ENCODE assay signal across 12 cellular contexts in the genomic region with DNA sequence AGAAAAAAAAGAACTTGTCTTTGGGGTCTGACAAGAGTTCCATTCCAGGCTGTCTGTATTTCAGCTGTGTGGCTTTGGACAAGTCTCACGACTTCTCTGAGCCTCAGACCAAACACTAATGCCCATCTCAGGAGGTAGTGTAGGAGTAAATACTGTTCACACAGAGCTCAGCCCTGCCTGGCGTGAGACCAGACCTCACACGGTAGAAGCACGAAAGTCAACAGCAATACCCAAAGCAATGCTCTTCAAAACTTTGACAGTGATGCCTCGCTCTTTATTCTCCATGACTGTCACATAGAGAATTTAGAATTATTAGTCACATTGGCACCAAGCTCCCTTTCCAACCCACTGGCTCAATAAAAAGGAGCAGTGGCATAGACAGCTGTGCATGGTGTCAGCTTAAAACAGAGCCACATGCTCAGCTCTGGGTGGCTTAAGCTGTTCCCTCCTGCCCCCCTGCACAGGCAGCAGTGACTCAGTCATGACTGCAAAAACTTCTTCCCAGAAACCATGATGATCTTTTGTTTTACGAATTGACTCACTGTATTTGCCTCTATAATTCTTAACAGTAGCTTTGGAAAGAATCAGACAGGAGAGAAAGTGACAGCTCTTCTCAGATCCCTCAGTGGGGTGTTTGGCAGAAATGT.
DNase-seq lines count a peak whose midpoint lies in the region; ATAC-seq and TF ChIP-seq lines count a peak whose summit lies in the region.
"Had no signal": no experiment of that assay in that cellular context is flagged by ENCODE, and none has a peak within 500 bp of the region (broad histone marks: within the 10 kb centered on the region; RNA-seq: fewer than 3 reads in every experiment).

No MANE protein-coding gene starts in this region.

- H3F3A ChIP-seq in GM23338 (replicated peaks; ENCODE audit: low read depth): no peaks in the 10 kb centered on the region

- no peak overlapping the region for H3K4me3 Mint-ChIP-seq in GM23338
- H3K4me3 Mint-ChIP-seq: activated naive CD8-positive, alpha-beta T cell treated with anti-CD3 and anti-CD28 coated beads, Interleukin-2, amount 10 ng/mL, durations not matched to agents 7 days and 5 days; neural crest cell had no signal

- peaks cover 3% of the 10 kb centered on the region for H3K9me3 ChIP-seq in WERI-Rb-1 (ENCODE audit: severe bottlenecking)
- H3K9me3 ChIP-seq in vagina: no peaks in the 10 kb centered on the region
- H3K9me3 ChIP-seq: tibial artery had no signal

- H3K27ac ChIP-seq in WERI-Rb-1: no peak overlapping the region
- no peak overlapping the region for H3K27ac ChIP-seq in GM23338 (ENCODE audit: low read depth)
- no peak overlapping the region for H3K27ac ChIP-seq in vagina
- H3K27ac ChIP-seq: tibial artery had no signal

- no peaks in the 10 kb centered on the region for H3K36me3 ChIP-seq in WERI-Rb-1
- no peaks in the 10 kb centered on the region for H3K36me3 ChIP-seq in GM23338 (ENCODE audit: insufficient read depth)
- H3K36me3 ChIP-seq in vagina: no peaks in the 10 kb centered on the region
- H3K36me3 ChIP-seq: tibial artery had no signal

- H3K9me3 Mint-ChIP-seq in GM23338: peaks cover 6% of the 10 kb centered on the region

- no peak for TF ChIP-seq CTCF in WERI-Rb-1 (IDR thresholded peaks at IDR 0.05; ENCODE audit: low read depth, low read length)
- TF ChIP-seq CTCF in GM23338 (conservative IDR thresholded peaks at IDR 0.05; ENCODE audit: low read depth in 2 of 2): no peak
- TF ChIP-seq CTCF in vagina (IDR thresholded peaks at IDR 0.05): no peak

- no peak for TF ChIP-seq POLR2A in vagina (IDR thresholded peaks at IDR 0.05)

- peaks cover 15% of the 10 kb centered on the region for H3K27me3 Mint-ChIP-seq in GM23338 (ENCODE audit: insufficient read depth, low read depth, poor library complexity)

- peaks cover 7% of the 10 kb centered on the region for H3K9me2 ChIP-seq in GM23338 (ENCODE audit: insufficient read depth)

- no peaks in the 10 kb centered on the region for H3K79me2 ChIP-seq in GM23338 (replicated peaks; ENCODE audit: insufficient read depth)

- in situ Hi-C loops in ACHN (cut with HindIII; ENCODE audit: low pct_ligation_motif_present, low pct_unique_long_range_greater_than_20kb, low sequenced_read_pairs): no loop called here

- no peaks in the 10 kb centered on the region for H4K20me1 ChIP-seq in GM23338 (replicated peaks; ENCODE audit: insufficient read depth)

- H3K4me1 Mint-ChIP-seq in GM23338: peaks cover 23% of the 10 kb centered on the region
- H3K4me1 Mint-ChIP-seq: neural crest cell had no signal

- H3K36me3 Mint-ChIP-seq in GM23338 (ENCODE audit: low read depth): peaks cover 5% of the 10 kb centered on the region

- ATAC-seq in GM23338: no peak

- no peak overlapping the region for H3K27ac Mint-ChIP-seq in GM23338
- H3K27ac Mint-ChIP-seq: activated naive CD8-positive, alpha-beta T cell treated with anti-CD3 and anti-CD28 coated beads, Interleukin-2, amount 10 ng/mL, durations not matched to agents 7 days and 5 days had no signal

- H2AFZ ChIP-seq in GM23338: no peak overlapping the region

- H3K4me1 ChIP-seq in GM23338 (ENCODE audit: insufficient read depth) (0 out of 2 replicates have a peak, but pooled peaks cover 7% of the 10 kb centered on the region), vagina (peaks cover 13% of the 10 kb centered on the region)
- H3K4me1 ChIP-seq: tibial artery had no signal

- H3K4me3 ChIP-seq in WERI-Rb-1 (ENCODE audit: low read depth, low read length) (no peak overlapping the region), GM23338 (no peak overlapping the region), vagina (no peak overlapping the region)
- H3K4me3 ChIP-seq: tibial artery had no signal

- H3K4me2 ChIP-seq in GM23338: no peak overlapping the region

- DNase-seq in ACHN (peak; percentile 22), GM03348 (ENCODE audit: low spot score) (peak; percentile 70), WERI-Rb-1 (peak; percentile 34), hepatic stellate cell (ENCODE audit: low spot score) (peak; percentile 35), D341Med (ENCODE audit: low spot score) (no peak), GM23338 (ENCODE audit: low spot score) (no peak), NCI-H2227 (lab: John Stamatoyannopoulos, UW; ENCODE audit: unreplicated experiment) (no peak), vagina (ENCODE audit: extremely low spot score in 2 of 2) (no peak)
- DNase-seq: activated naive CD8-positive, alpha-beta T cell treated with anti-CD3 and anti-CD28 coated beads, Interleukin-2, amount 10 ng/mL, durations not matched to agents 7 days and 5 days; islet precursor cell; tibial artery had no signal

- H3K27me3 ChIP-seq in WERI-Rb-1 (ENCODE audit: insufficient read depth, low read depth, severe bottlenecking): no peaks in the 10 kb centered on the region
- no peaks in the 10 kb centered on the region for H3K27me3 ChIP-seq in GM23338 (ENCODE audit: insufficient read depth)
- no peaks in the 10 kb centered on the region for H3K27me3 ChIP-seq in vagina

- intact Hi-C loops in vagina (cut with DNase I): no loop called here

TF ChIP-seq in GM23338, 12 proteins besides CTCF, POLR2A, EP300 and RAD21 (continues in another document):
- TF ChIP-seq STAT1 (IDR thresholded peaks at IDR 0.05; ENCODE audit: unreplicated experiment): no peak
- TF ChIP-seq CREB1 (CRISPR knock-in tag; IDR thresholded peaks at IDR 0.05; ENCODE audit: low read depth): no peak
- TF ChIP-seq ZNF331 (CRISPR knock-in tag; IDR thresholded peaks at IDR 0.05; ENCODE audit: low read depth): no peak
- TF ChIP-seq NANOG (IDR thresholded peaks at IDR 0.05; ENCODE audit: borderline replicate concordance): no peak
- no peak for TF ChIP-seq POLR2AphosphoS5 (IDR thresholded peaks at IDR 0.05; ENCODE audit: low read depth)
- TF ChIP-seq, protein P1, sequence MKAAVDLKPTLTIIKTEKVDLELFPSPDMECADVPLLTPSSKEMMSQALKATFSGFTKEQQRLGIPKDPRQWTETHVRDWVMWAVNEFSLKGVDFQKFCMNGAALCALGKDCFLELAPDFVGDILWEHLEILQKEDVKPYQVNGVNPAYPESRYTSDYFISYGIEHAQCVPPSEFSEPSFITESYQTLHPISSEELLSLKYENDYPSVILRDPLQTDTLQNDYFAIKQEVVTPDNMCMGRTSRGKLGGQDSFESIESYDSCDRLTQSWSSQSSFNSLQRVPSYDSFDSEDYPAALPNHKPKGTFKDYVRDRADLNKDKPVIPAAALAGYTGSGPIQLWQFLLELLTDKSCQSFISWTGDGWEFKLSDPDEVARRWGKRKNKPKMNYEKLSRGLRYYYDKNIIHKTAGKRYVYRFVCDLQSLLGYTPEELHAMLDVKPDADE (IDR thresholded peaks at IDR 0.05): no peak
- no peak for TF ChIP-seq REST (IDR thresholded peaks at IDR 0.05; ENCODE audit: unreplicated experiment)
- no peak for TF ChIP-seq EZH2phosphoT487 (IDR thresholded peaks at IDR 0.05; ENCODE audit: unreplicated experiment)

Comparison
In these comparisons a context has a peak if more than half of its experiments do, and no peak if none do; other contexts are left out.
1. DNase-seq: peak in ACHN (single experiment), GM03348 (single experiment), WERI-Rb-1 (single experiment) and hepatic stellate cell (single experiment); none in D341Med (single experiment), GM23338 (single experiment), NCI-H2227 (single experiment) and vagina (0 of 2).